Comparison of ENCODE assay signal across 14 cellular contexts in the genomic region with DNA sequence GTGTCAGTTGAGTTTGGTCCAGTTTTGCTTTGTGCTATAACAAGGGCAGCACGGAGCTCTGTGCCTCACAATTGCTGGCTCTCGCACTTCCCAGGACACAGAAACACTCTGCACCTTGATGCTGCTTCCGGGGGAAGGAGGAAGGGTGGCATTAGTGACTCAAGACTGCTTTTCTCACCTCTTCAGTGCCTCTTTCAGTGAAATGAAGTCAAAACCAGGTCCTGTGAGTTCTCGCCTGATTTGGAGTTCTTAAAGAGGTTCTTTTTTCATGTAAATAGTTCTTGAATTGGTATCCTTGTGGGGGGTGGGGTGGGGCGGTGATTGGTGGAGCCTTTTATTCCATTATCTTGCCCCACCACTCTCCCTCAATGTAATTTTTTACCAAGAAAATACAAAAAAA.
A peak's percentile ranks its signal among the peaks of the same experiment; 100 is the strongest.
DNase-seq lines count a peak whose midpoint lies in the region; ATAC-seq and TF ChIP-seq lines count a peak whose summit lies in the region.
"Had no signal": no experiment of that assay in that cellular context is flagged by ENCODE, and none has a peak within 500 bp of the region (broad histone marks: within the 10 kb centered on the region; RNA-seq: fewer than 3 reads in every experiment).

No MANE protein-coding gene starts in this region.

- peak; percentile 62 for ATAC-seq in WTC11
- ATAC-seq: A549 had no signal

- H3K27me3 ChIP-seq in HUES48 (ENCODE audit: control insufficient read depth, insufficient read depth, low read length) (no peaks in the 10 kb centered on the region), hepatocyte (no peaks in the 10 kb centered on the region)
- H3K27me3 ChIP-seq: BE2C had no signal

- H3K27ac Mint-ChIP-seq in WTC11, result no peak overlapping the region; the same call in 1 of the 2 replicates
- H3K27ac Mint-ChIP-seq: CD4-positive, alpha-beta memory T cell; IgD-negative memory B cell had no signal

- H3K9ac ChIP-seq in HUES48 (ENCODE audit: low read depth, low read length), result no peak overlapping the region

- H3K9me2 ChIP-seq in hepatocyte (replicated peaks; ENCODE audit: insufficient read depth), result no peaks in the 10 kb centered on the region

- POLR2A ChIA-PET in WTC11 (lab: Charles Lee), result no interaction called here

- H3K4me1 Mint-ChIP-seq in WTC11, result peaks cover 19% of the 10 kb centered on the region
- H3K4me1 Mint-ChIP-seq: CD4-positive, alpha-beta memory T cell; IgD-negative memory B cell had no signal

- TF ChIP-seq CTCF in WTC11 (IDR thresholded peaks at IDR 0.05) (no peak), hepatocyte (IDR thresholded peaks at IDR 0.05; ENCODE audit: poor library complexity) (no peak)

- H3K27me3 Mint-ChIP-seq in WTC11 (ENCODE audit: low read depth), result no peaks in the 10 kb centered on the region; the same call in 1 of the 2 replicates

- CTCF ChIA-PET in WTC11 (lab: Charles Lee), result no interaction called here

- H3K4me1 ChIP-seq in HUES48 (ENCODE audit: control insufficient read depth, insufficient read depth, low read length) (peaks cover 10% of the 10 kb centered on the region), hepatocyte (ENCODE audit: insufficient read depth) (no peaks in the 10 kb centered on the region)
- H3K4me1 ChIP-seq: A549, BE2C had no signal

- H3K9me3 Mint-ChIP-seq in WTC11, result peaks cover 14% of the 10 kb centered on the region

- no peaks in the 10 kb centered on the region for H3K36me3 Mint-ChIP-seq in WTC11
- H3K36me3 Mint-ChIP-seq: CD4-positive, alpha-beta memory T cell; IgD-negative memory B cell had no signal

- H3K4me3 Mint-ChIP-seq in WTC11, result no peak overlapping the region
- H3K4me3 Mint-ChIP-seq: CD4-positive, alpha-beta memory T cell; IgD-negative memory B cell had no signal

- H3K9me3 ChIP-seq in HUES48 (ENCODE audit: control insufficient read depth, insufficient read depth, low read length) (no peaks in the 10 kb centered on the region), hepatocyte (ENCODE audit: low read depth) (no peaks in the 10 kb centered on the region)
- H3K9me3 ChIP-seq: BE2C had no signal

- H3K27ac ChIP-seq in HUES48 (ENCODE audit: low read depth, low read length) (peak overlapping the region; percentile 58), hepatocyte (no peak overlapping the region)
- H3K27ac ChIP-seq: A549, C4-2B had no signal

- no peak overlapping the region for H3K4me2 ChIP-seq in hepatocyte
- H3K4me2 ChIP-seq: A549 had no signal

- no peaks in the 10 kb centered on the region for H3K79me2 ChIP-seq in hepatocyte

- WGBS in hepatocyte (ENCODE audit: low lambda C conversion rate, missing lambda C conversion rate), result 56% methylated on average over 5 of the region's 5 CpGs

- no peak overlapping the region for H3K4me3 ChIP-seq in HUES48 (ENCODE audit: low read depth, low read length)
- no peak overlapping the region for H3K4me3 ChIP-seq in hepatocyte
- H3K4me3 ChIP-seq: A549 had no signal

- DNase-seq in WTC11 (ENCODE audit: low spot score) (no peak), iPS DF 19.7 (ENCODE audit: low read depth, low spot score) (peak; percentile 25), mucosa of gallbladder (ENCODE audit: low spot score) (no peak), SKM-1 (lab: John Stamatoyannopoulos, UW; ENCODE audit: unreplicated experiment) (no peak), hepatocyte (ENCODE audit: low spot score) (no peak)
- DNase-seq in activated T-cell treated with anti-CD3 and anti-CD28 coated beads, Interleukin-2, amount 50 U/mL, for 48 hours, result no peak
- DNase-seq: BE2C; CD4-positive, alpha-beta memory T cell; DMS79; H7 had no signal

- no peaks in the 10 kb centered on the region for H3K36me3 ChIP-seq in HUES48 (ENCODE audit: control insufficient read depth, insufficient read depth, low read length)
- no peaks in the 10 kb centered on the region for H3K36me3 ChIP-seq in hepatocyte (replicated peaks; ENCODE audit: insufficient read depth, low read depth)
- H3K36me3 ChIP-seq: BE2C had no signal

- H2AFZ ChIP-seq in hepatocyte, result no peak overlapping the region

- no peaks in the 10 kb centered on the region for H4K20me1 ChIP-seq in hepatocyte (ENCODE audit: insufficient read depth, poor library complexity, severe bottlenecking)

TF ChIP-seq in WTC11, 78 proteins besides CTCF, POLR2A, EP300 and RAD21:
- TF ChIP-seq PRRX2 (CRISPR knock-in tag; IDR thresholded peaks at IDR 0.05), result no peak
- TF ChIP-seq SMAD4 (CRISPR knock-in tag; IDR thresholded peaks at IDR 0.05), result no peak
- TF ChIP-seq TP53 (CRISPR knock-in tag; IDR thresholded peaks at IDR 0.05), result no peak
- TF ChIP-seq, protein P1, sequence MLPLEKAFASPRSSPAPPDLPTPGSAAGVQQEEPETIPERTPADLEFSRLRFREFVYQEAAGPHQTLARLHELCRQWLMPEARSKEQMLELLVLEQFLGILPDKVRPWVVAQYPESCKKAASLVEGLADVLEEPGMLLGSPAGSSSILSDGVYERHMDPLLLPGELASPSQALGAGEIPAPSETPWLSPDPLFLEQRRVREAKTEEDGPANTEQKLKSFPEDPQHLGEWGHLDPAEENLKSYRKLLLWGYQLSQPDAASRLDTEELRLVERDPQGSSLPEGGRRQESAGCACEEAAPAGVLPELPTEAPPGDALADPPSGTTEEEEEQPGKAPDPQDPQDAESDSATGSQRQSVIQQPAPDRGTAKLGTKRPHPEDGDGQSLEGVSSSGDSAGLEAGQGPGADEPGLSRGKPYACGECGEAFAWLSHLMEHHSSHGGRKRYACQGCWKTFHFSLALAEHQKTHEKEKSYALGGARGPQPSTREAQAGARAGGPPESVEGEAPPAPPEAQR (CRISPR knock-in tag; IDR thresholded peaks at IDR 0.05), result no peak
- TF ChIP-seq OVOL2 (CRISPR knock-in tag; IDR thresholded peaks at IDR 0.05; ENCODE audit: borderline replicate concordance), result no peak
- TF ChIP-seq, protein P2, sequence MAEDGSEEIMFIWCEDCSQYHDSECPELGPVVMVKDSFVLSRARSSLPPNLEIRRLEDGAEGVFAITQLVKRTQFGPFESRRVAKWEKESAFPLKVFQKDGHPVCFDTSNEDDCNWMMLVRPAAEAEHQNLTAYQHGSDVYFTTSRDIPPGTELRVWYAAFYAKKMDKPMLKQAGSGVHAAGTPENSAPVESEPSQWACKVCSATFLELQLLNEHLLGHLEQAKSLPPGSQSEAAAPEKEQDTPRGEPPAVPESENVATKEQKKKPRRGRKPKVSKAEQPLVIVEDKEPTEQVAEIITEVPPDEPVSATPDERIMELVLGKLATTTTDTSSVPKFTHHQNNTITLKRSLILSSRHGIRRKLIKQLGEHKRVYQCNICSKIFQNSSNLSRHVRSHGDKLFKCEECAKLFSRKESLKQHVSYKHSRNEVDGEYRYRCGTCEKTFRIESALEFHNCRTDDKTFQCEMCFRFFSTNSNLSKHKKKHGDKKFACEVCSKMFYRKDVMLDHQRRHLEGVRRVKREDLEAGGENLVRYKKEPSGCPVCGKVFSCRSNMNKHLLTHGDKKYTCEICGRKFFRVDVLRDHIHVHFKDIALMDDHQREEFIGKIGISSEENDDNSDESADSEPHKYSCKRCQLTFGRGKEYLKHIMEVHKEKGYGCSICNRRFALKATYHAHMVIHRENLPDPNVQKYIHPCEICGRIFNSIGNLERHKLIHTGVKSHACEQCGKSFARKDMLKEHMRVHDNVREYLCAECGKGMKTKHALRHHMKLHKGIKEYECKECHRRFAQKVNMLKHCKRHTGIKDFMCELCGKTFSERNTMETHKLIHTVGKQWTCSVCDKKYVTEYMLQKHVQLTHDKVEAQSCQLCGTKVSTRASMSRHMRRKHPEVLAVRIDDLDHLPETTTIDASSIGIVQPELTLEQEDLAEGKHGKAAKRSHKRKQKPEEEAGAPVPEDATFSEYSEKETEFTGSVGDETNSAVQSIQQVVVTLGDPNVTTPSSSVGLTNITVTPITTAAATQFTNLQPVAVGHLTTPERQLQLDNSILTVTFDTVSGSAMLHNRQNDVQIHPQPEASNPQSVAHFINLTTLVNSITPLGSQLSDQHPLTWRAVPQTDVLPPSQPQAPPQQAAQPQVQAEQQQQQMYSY (CRISPR knock-in tag; IDR thresholded peaks at IDR 0.05), result no peak
- TF ChIP-seq, protein P3, sequence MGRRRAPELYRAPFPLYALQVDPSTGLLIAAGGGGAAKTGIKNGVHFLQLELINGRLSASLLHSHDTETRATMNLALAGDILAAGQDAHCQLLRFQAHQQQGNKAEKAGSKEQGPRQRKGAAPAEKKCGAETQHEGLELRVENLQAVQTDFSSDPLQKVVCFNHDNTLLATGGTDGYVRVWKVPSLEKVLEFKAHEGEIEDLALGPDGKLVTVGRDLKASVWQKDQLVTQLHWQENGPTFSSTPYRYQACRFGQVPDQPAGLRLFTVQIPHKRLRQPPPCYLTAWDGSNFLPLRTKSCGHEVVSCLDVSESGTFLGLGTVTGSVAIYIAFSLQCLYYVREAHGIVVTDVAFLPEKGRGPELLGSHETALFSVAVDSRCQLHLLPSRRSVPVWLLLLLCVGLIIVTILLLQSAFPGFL (CRISPR knock-in tag; IDR thresholded peaks at IDR 0.05; ENCODE audit: borderline replicate concordance), result no peak
- TF ChIP-seq, protein P4, sequence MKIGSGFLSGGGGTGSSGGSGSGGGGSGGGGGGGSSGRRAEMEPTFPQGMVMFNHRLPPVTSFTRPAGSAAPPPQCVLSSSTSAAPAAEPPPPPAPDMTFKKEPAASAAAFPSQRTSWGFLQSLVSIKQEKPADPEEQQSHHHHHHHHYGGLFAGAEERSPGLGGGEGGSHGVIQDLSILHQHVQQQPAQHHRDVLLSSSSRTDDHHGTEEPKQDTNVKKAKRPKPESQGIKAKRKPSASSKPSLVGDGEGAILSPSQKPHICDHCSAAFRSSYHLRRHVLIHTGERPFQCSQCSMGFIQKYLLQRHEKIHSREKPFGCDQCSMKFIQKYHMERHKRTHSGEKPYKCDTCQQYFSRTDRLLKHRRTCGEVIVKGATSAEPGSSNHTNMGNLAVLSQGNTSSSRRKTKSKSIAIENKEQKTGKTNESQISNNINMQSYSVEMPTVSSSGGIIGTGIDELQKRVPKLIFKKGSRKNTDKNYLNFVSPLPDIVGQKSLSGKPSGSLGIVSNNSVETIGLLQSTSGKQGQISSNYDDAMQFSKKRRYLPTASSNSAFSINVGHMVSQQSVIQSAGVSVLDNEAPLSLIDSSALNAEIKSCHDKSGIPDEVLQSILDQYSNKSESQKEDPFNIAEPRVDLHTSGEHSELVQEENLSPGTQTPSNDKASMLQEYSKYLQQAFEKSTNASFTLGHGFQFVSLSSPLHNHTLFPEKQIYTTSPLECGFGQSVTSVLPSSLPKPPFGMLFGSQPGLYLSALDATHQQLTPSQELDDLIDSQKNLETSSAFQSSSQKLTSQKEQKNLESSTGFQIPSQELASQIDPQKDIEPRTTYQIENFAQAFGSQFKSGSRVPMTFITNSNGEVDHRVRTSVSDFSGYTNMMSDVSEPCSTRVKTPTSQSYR (CRISPR knock-in tag; IDR thresholded peaks at IDR 0.05), result no peak
- no peak for TF ChIP-seq NFE2L1 (CRISPR knock-in tag; IDR thresholded peaks at IDR 0.05)
